In the genomic region with DNA sequence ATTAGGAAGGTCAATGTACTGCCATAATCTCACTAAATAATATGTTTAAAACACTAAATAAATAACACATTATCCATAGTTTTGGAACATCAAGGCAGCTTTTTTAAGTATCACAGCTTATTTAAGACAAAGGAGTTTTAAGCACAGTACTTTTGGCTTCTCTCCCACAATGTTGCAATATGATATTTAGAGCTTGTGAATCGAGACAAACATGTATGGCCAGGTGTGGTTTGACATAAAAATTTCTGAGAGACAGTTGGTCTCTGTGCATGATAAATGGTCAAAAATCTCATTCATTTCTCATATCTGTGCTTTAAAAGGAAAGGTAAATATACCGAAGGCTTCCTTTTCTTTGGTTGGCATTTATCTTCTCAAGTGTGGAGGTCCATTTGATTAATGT, we compare ENCODE assay signal across 21 cellular contexts.
DNase-seq lines count a peak whose midpoint lies in the region; ATAC-seq and TF ChIP-seq lines count a peak whose summit lies in the region.
"Had no signal": no experiment of that assay in that cellular context is flagged by ENCODE, and none has a peak within 500 bp of the region (broad histone marks: within the 10 kb centered on the region; RNA-seq: fewer than 3 reads in every experiment).

No MANE protein-coding gene starts in this region.

- no peak overlapping the region for H3K4me3 Mint-ChIP-seq in natural killer cell
- H3K4me3 Mint-ChIP-seq: activated naive CD4-positive, alpha-beta T cell treated with anti-CD3 and anti-CD28 coated beads for 36 hours; B cell; effector memory CD8-positive, alpha-beta T cell; mesothelial cell of epicardium; natural killer cell treated with Interleukin-12 subunit alpha and Interleukin-12 subunit beta and Interleukin-15 and Interleukin-18, amount 100 ng/mL, for 72 hours; stimulated activated effector memory CD8-positive, alpha-beta T cell treated with anti-CD3 and anti-CD28 coated beads, Interleukin-12 subunit alpha, Interleukin-12 subunit beta, amount 100 ng/mL, for 72 hours had no signal

- H3K36me3 ChIP-seq in RWPE2 (ENCODE audit: low read depth) = no peaks in the 10 kb centered on the region

- H3K36me3 Mint-ChIP-seq in natural killer cell = no peaks in the 10 kb centered on the region
- H3K36me3 Mint-ChIP-seq: mesothelial cell of epicardium; natural killer cell treated with Interleukin-12 subunit alpha and Interleukin-12 subunit beta and Interleukin-15 and Interleukin-18, amount 100 ng/mL, for 72 hours; stimulated activated effector memory CD8-positive, alpha-beta T cell treated with anti-CD3 and anti-CD28 coated beads, Interleukin-12 subunit alpha, Interleukin-12 subunit beta, amount 100 ng/mL, for 72 hours had no signal

- peak; percentile 68 for ATAC-seq in RWPE2 (ENCODE audit: low read depth)
- ATAC-seq in natural killer cell = no peak
- no peak for ATAC-seq in HG03442 (IDR thresholded peaks at IDR 0.05; ENCODE audit: unreplicated experiment)
- ATAC-seq: effector memory CD8-positive, alpha-beta T cell; HepG2; left ventricle myocardium superior; natural killer cell treated with Interleukin-12 subunit alpha and Interleukin-12 subunit beta and Interleukin-15 and Interleukin-18, amount 100 ng/mL, for 72 hours; stimulated activated effector memory CD8-positive, alpha-beta T cell treated with anti-CD3 and anti-CD28 coated beads, Interleukin-12 subunit alpha, Interleukin-12 subunit beta, amount 100 ng/mL, for 72 hours had no signal

- H3K27me3 ChIP-seq in RWPE2 (ENCODE audit: insufficient read depth, poor library complexity, severe bottlenecking) = no peaks in the 10 kb centered on the region

- TF ChIP-seq CTCF in RWPE2 (IDR thresholded peaks at IDR 0.05; ENCODE audit: poor library complexity, severe bottlenecking) (no peak), natural killer cell (IDR thresholded peaks at IDR 0.05) (no peak)

- no peaks in the 10 kb centered on the region for H3K9me3 ChIP-seq in RWPE2 (ENCODE audit: severe bottlenecking)
- H3K9me3 ChIP-seq: SK-N-SH had no signal

- no peak overlapping the region for H3K4me3 ChIP-seq in RWPE2 (ENCODE audit: severe bottlenecking)

- H3K27ac ChIP-seq in RWPE2 (ENCODE audit: poor library complexity, severe bottlenecking) = peak overlapping the region; percentile 69

- intact Hi-C loops in natural killer cell (cut with micrococcal nuclease) = no loop called here

- H3K27me3 Mint-ChIP-seq in natural killer cell (ENCODE audit: low read depth in 2 of 2) = peaks cover 28 to 33% of the 10 kb centered on the region in 2 donors

- no peaks in the 10 kb centered on the region for H3K9me3 Mint-ChIP-seq in natural killer cell
- H3K9me3 Mint-ChIP-seq: activated naive CD4-positive, alpha-beta T cell treated with anti-CD3 and anti-CD28 coated beads for 36 hours; effector memory CD8-positive, alpha-beta T cell; mesothelial cell of epicardium; natural killer cell treated with Interleukin-12 subunit alpha and Interleukin-12 subunit beta and Interleukin-15 and Interleukin-18, amount 100 ng/mL, for 72 hours; stimulated activated effector memory CD8-positive, alpha-beta T cell treated with anti-CD3 and anti-CD28 coated beads, Interleukin-12 subunit alpha, Interleukin-12 subunit beta, amount 100 ng/mL, for 72 hours had no signal

- no peak overlapping the region for H3K27ac Mint-ChIP-seq in natural killer cell
- H3K27ac Mint-ChIP-seq: activated naive CD4-positive, alpha-beta T cell treated with anti-CD3 and anti-CD28 coated beads for 36 hours; B cell; effector memory CD8-positive, alpha-beta T cell; mesothelial cell of epicardium; natural killer cell treated with Interleukin-12 subunit alpha and Interleukin-12 subunit beta and Interleukin-15 and Interleukin-18, amount 100 ng/mL, for 72 hours; stimulated activated effector memory CD8-positive, alpha-beta T cell treated with anti-CD3 and anti-CD28 coated beads, Interleukin-12 subunit alpha, Interleukin-12 subunit beta, amount 100 ng/mL, for 72 hours had no signal

- H3K4me1 Mint-ChIP-seq in natural killer cell = no peaks in the 10 kb centered on the region
- H3K4me1 Mint-ChIP-seq: B cell; stimulated activated effector memory CD8-positive, alpha-beta T cell treated with anti-CD3 and anti-CD28 coated beads, Interleukin-12 subunit alpha, Interleukin-12 subunit beta, amount 100 ng/mL, for 72 hours had no signal

- peak; percentile 37 for DNase-seq in NCI-H2196 (lab: John Stamatoyannopoulos, UW; ENCODE audit: unreplicated experiment)
- DNase-seq in NCI-H2196 treated with DMSO at 0.1 percent for 48 hours (lab: John Stamatoyannopoulos, UW; ENCODE audit: unreplicated experiment) = no peak
- DNase-seq in NCI-H187 treated with DMSO at 0.1 percent for 48 hours (lab: John Stamatoyannopoulos, UW) = peak; percentile 35
- no peak for DNase-seq in RWPE2 (ENCODE audit: low spot score)
- DNase-seq in renal cortical epithelial cell (ENCODE audit: low read depth) = peak; percentile 28
- no peak for DNase-seq in natural killer cell
- DNase-seq in LoVo (ENCODE audit: low spot score) = no peak
- DNase-seq: activated CD4-positive, alpha-beta T cell treated with anti-CD3 and anti-CD28 coated beads, Interleukin-2, amount 50 U/mL, for 1 hour; activated naive CD4-positive, alpha-beta T cell treated with anti-CD3 and anti-CD28 coated beads for 36 hours; effector memory CD8-positive, alpha-beta T cell; left ventricle myocardium superior; NCI-H1436; retina; SK-N-SH; T-helper 2 cell had no signal

- H3K4me1 ChIP-seq in RWPE2 (ENCODE audit: insufficient read depth, poor library complexity, severe bottlenecking) = peaks cover 31% of the 10 kb centered on the region

Comparison
In these comparisons a context has a peak if more than half of its experiments do, and no peak if none do; other contexts are left out.
1. DNase-seq: peak in NCI-H2196 (single experiment), NCI-H187 treated with DMSO at 0.1 percent for 48 hours (single experiment) and renal cortical epithelial cell (single experiment); none in NCI-H2196 treated with DMSO at 0.1 percent for 48 hours (single experiment), RWPE2 (single experiment), natural killer cell (single experiment) and LoVo (single experiment).